Comparison of ENCODE assay signal across 1 cellular context in genomic region chr1:16764820-16765655, GRCh38.
TF ChIP-seq lines count a peak whose summit lies in the region.
"Not testable (repeated sequence)": the region's sequence is repeated elsewhere in the genome, so short reads cannot be mapped to it uniquely, and the experiment has no call there.

No MANE protein-coding gene starts in this region.

TF ChIP-seq in HepG2, 621 proteins besides CTCF, POLR2A, EP300 and RAD21 (continued from another document):
- peak; percentile 25; the same call in 1 of the 2 replicates for TF ChIP-seq ARID4A (CRISPR knock-in tag; IDR thresholded peaks at IDR 0.05; ENCODE audit: borderline replicate concordance)
- TF ChIP-seq ZBTB7B (CRISPR knock-in tag; IDR thresholded peaks at IDR 0.05) = peak; percentile 52; the same call in 1 of the 2 replicates
- 0 out of 2 replicates have a peak, but pooled peaks have one; percentile 25 for TF ChIP-seq ZGPAT (CRISPR knock-in tag; IDR thresholded peaks at IDR 0.05)
- TF ChIP-seq HDAC2 (CRISPR knock-in tag; IDR thresholded peaks at IDR 0.05) = peak; percentile 17; the same call in 1 of the 2 replicates
- TF ChIP-seq CREB1 (IDR thresholded peaks at IDR 0.05) = not testable (repeated sequence)
- TF ChIP-seq CREB1 (CRISPR knock-in tag; IDR thresholded peaks at IDR 0.05) = peak; percentile 57; the same call in 1 of the 2 replicates
- peak; percentile 39; the same call in 1 of the 2 replicates for TF ChIP-seq THRA (CRISPR knock-in tag; IDR thresholded peaks at IDR 0.05; ENCODE audit: borderline replicate concordance)
- TF ChIP-seq TEAD3 (CRISPR knock-in tag; optimal IDR thresholded peaks at IDR 0.05; ENCODE audit: borderline replicate concordance) = peak; percentile 17
- TF ChIP-seq HOMEZ (CRISPR knock-in tag; IDR thresholded peaks at IDR 0.05; ENCODE audit: low read depth) = 0 out of 2 replicates have a peak, but pooled peaks have one; percentile 27
- peak; percentile 63; the same call in 1 of the 2 replicates for TF ChIP-seq MIER3 (CRISPR knock-in tag; IDR thresholded peaks at IDR 0.05; ENCODE audit: borderline replicate concordance)
- peak; percentile 32; the same call in 1 of the 2 replicates for TF ChIP-seq PITX1 (CRISPR knock-in tag; IDR thresholded peaks at IDR 0.05)
- TF ChIP-seq SOX5 (CRISPR knock-in tag; IDR thresholded peaks at IDR 0.05; ENCODE audit: borderline replicate concordance) = peak; percentile 53
- peak; percentile 51 for TF ChIP-seq RBFOX2 (IDR thresholded peaks at IDR 0.05; ENCODE audit: low read depth, low read length)
- 0 out of 2 replicates have a peak, but pooled peaks have one; percentile 30 for TF ChIP-seq UBTF (CRISPR knock-in tag; IDR thresholded peaks at IDR 0.05)
- 0 out of 2 replicates have a peak, but pooled peaks have one; percentile 33 for TF ChIP-seq ZNF44 (CRISPR knock-in tag; IDR thresholded peaks at IDR 0.05)
- peak; percentile 60 for TF ChIP-seq ZNF629 (CRISPR knock-in tag; conservative IDR thresholded peaks at IDR 0.05)
- TF ChIP-seq ZNF770 (CRISPR knock-in tag; IDR thresholded peaks at IDR 0.05) = peak; percentile 59; the same call in 1 of the 2 replicates
- TF ChIP-seq ZNF644 (CRISPR knock-in tag; IDR thresholded peaks at IDR 0.05; ENCODE audit: low read depth) = peak; percentile 84
- TF ChIP-seq KLF6 (CRISPR knock-in tag; IDR thresholded peaks at IDR 0.05) = peak; percentile 72; the same call in 1 of the 2 replicates
TF ChIP-seq in HepG2: peak in this region for 114; not testable (repeated sequence) for 507.
